Comparison of ENCODE assay signal across 17 cellular contexts in the genomic region with DNA sequence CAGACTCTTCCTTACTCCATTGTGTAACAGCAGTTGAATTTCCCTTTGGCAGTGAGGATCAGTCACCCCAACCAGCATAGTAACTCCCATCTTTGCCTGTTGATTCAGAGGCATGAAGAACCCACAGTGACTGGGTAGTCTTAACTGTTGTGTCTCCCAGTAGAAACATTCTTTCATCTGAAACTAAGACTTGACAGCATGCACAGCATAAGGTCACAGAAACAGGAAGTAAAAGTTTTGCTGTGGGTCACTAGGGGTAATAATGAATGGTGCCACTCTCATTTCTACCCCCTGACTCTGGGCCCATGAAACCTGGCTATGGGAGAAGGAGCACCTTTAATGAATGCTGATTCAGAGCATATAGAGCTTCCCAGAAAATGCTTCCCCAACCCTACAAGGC. TPM values are rescaled to one million over a fixed set of nuclear protein-coding genes. Genes with fewer than 3 reads are reported as not detected.
A peak's percentile ranks its signal among the peaks of the same experiment; 100 is the strongest.
DNase-seq lines count a peak whose midpoint lies in the region; ATAC-seq, FAIRE-seq and TF ChIP-seq lines count a peak whose summit lies in the region.
"Had no signal": no experiment of that assay in that cellular context is flagged by ENCODE, and none has a peak within 500 bp of the region (broad histone marks: within the 10 kb centered on the region; RNA-seq: fewer than 3 reads in every experiment).

No MANE protein-coding gene starts in this region.

- H3K4me1 Mint-ChIP-seq in stimulated activated effector memory CD8-positive, alpha-beta T cell treated with anti-CD3 and anti-CD28 coated beads, Interleukin-12 subunit alpha, Interleukin-12 subunit beta, amount 100 ng/mL, for 72 hours = peaks cover 8% of the 10 kb centered on the region
- peaks cover 20% of the 10 kb centered on the region for H3K4me1 Mint-ChIP-seq in glutamatergic neuron (ENCODE audit: low read depth, unreplicated experiment)

- no peak for TF ChIP-seq RAD21 in HepG2 (CRISPR knock-in tag; IDR thresholded peaks at IDR 0.05)

- no TSS peak for BruUV-seq in HepG2 (replicated peaks; lab: Mats Ljungman, UMichigan)

- H3K79me2 ChIP-seq in HepG2 (ENCODE audit: insufficient read depth, low read length) = no peaks in the 10 kb centered on the region

- H3K9ac ChIP-seq in HepG2 (ENCODE audit: insufficient read depth, low read depth, low read length) = no peak overlapping the region

- H2AFZ ChIP-seq in HepG2 (ENCODE audit: low read length) = no peak overlapping the region

- in situ Hi-C loops in HepG2 (cut with HindIII; ENCODE audit: extremely low pct_ligation_motif_present, low pct_unique_long_range_greater_than_20kb) = no loop called here

- no peak for TF ChIP-seq POLR2A in GM12891 (IDR thresholded peaks at IDR 0.05; ENCODE audit: low read depth, low read length)
- TF ChIP-seq POLR2A in HepG2 (IDR thresholded peaks at IDR 0.05; ENCODE audit: insufficient read depth in 1 of 2, low read depth in 2 of 2, low read length in 2 of 2) = no peak

- H3K4me3 Mint-ChIP-seq in stimulated activated effector memory CD8-positive, alpha-beta T cell treated with anti-CD3 and anti-CD28 coated beads, Interleukin-12 subunit alpha, Interleukin-12 subunit beta, amount 100 ng/mL, for 72 hours = no peak overlapping the region
- no peak overlapping the region for H3K4me3 Mint-ChIP-seq in glutamatergic neuron (ENCODE audit: unreplicated experiment)
- H3K4me3 Mint-ChIP-seq: IgD-negative memory B cell; stimulated activated naive CD8-positive, alpha-beta T cell treated with anti-CD3 and anti-CD28 coated beads, Interleukin-15, Interleukin-2, amounts not matched to agents 100 ng/mL and 50 ng/mL, for 24 hours had no signal

- no peak overlapping the region for H3K27ac ChIP-seq in HepG2 (ENCODE audit: extremely low read length, insufficient read depth, low read length)
- H3K27ac ChIP-seq: RWPE1 had no signal

- H3K27ac Mint-ChIP-seq in stimulated activated effector memory CD8-positive, alpha-beta T cell treated with anti-CD3 and anti-CD28 coated beads, Interleukin-12 subunit alpha, Interleukin-12 subunit beta, amount 100 ng/mL, for 72 hours = no peak overlapping the region
- H3K27ac Mint-ChIP-seq in glutamatergic neuron (ENCODE audit: unreplicated experiment) = no peak overlapping the region
- H3K27ac Mint-ChIP-seq: IgD-negative memory B cell; stimulated activated naive CD8-positive, alpha-beta T cell treated with anti-CD3 and anti-CD28 coated beads, Interleukin-15, Interleukin-2, amounts not matched to agents 100 ng/mL and 50 ng/mL, for 24 hours had no signal

- H3K36me3 ChIP-seq in HepG2 (replicated peaks in 1 of 2; ENCODE audit: control insufficient read depth in 1 of 2, insufficient read depth in 2 of 2, low read length in 2 of 2) = no peaks in the 10 kb centered on the region

- no peak for DNase-seq in GM12891 (ENCODE audit: insufficient read length, low spot score)
- DNase-seq in stimulated activated effector memory CD8-positive, alpha-beta T cell treated with anti-CD3 and anti-CD28 coated beads, Interleukin-12 subunit alpha, Interleukin-12 subunit beta, amount 100 ng/mL, for 72 hours (ENCODE audit: low spot score in 2 of 2) = no peak
- DNase-seq in HepG2 (ENCODE audit: low spot score) = no peak
- no peak for DNase-seq in DMS53 (lab: John Stamatoyannopoulos, UW)
- no peak for DNase-seq in glutamatergic neuron
- DNase-seq: activated CD8-positive, alpha-beta memory T cell treated with anti-CD3 and anti-CD28 coated beads, Interleukin-2, amount 50 U/mL, for 48 hours; amygdala; DND-41; nucleus accumbens had no signal

- H4K20me1 ChIP-seq in HepG2 (ENCODE audit: insufficient read depth, low read length) = no peaks in the 10 kb centered on the region

- TF ChIP-seq EP300 in HepG2 (IDR thresholded peaks at IDR 0.05; ENCODE audit: low read depth in 2 of 2, low read length in 2 of 2) = no peak
- TF ChIP-seq EP300 in HepG2 (CRISPR knock-in tag; IDR thresholded peaks at IDR 0.05; ENCODE audit: borderline replicate concordance) = no peak

- no peaks in the 10 kb centered on the region for H3K36me3 Mint-ChIP-seq in stimulated activated effector memory CD8-positive, alpha-beta T cell treated with anti-CD3 and anti-CD28 coated beads, Interleukin-12 subunit alpha, Interleukin-12 subunit beta, amount 100 ng/mL, for 72 hours
- peaks cover 29% of the 10 kb centered on the region for H3K36me3 Mint-ChIP-seq in glutamatergic neuron (ENCODE audit: unreplicated experiment)

- peak; percentile 63 for ATAC-seq in GM19372 (IDR thresholded peaks at IDR 0.05; ENCODE audit: low read depth, unreplicated experiment)
- ATAC-seq in HG02678 (IDR thresholded peaks at IDR 0.05; ENCODE audit: unreplicated experiment) = peak; percentile 74
- peak; percentile 58 for ATAC-seq in HG03432 (IDR thresholded peaks at IDR 0.05; ENCODE audit: unreplicated experiment)
- no peak for ATAC-seq in stimulated activated effector memory CD8-positive, alpha-beta T cell treated with anti-CD3 and anti-CD28 coated beads, Interleukin-12 subunit alpha, Interleukin-12 subunit beta, amount 100 ng/mL, for 72 hours
- ATAC-seq in HepG2 = no peak

- POLR2A ChIA-PET in HepG2 (lab: Yijun Ruan, JAX) = no interaction called here

- peak; percentile 87 for FAIRE-seq in GM12891 (lab: Jason Lieb, UNC)
- no peak for FAIRE-seq in HepG2 (lab: Jason Lieb, UNC)

- peaks cover 0 to 5% of the 10 kb centered on the region in 2 experiments; a peak in 1 of 5 replicates for H3K27me3 ChIP-seq in HepG2 (ENCODE audit: control insufficient read depth in 1 of 2, insufficient read depth in 2 of 2, low read length in 2 of 2)

- H3K4me3 ChIP-seq in HepG2 (replicated peaks in 1 of 3; ENCODE audit: insufficient read depth in 1 of 3, low read depth in 2 of 3, low read length in 3 of 3) = no peak overlapping the region

- H3K9me3 Mint-ChIP-seq in stimulated activated effector memory CD8-positive, alpha-beta T cell treated with anti-CD3 and anti-CD28 coated beads, Interleukin-12 subunit alpha, Interleukin-12 subunit beta, amount 100 ng/mL, for 72 hours = no peaks in the 10 kb centered on the region
- H3K9me3 Mint-ChIP-seq in glutamatergic neuron (ENCODE audit: unreplicated experiment) = peaks cover 8% of the 10 kb centered on the region

- H3K4me1 ChIP-seq in HepG2 (ENCODE audit: insufficient read depth, low read length) = no peaks in the 10 kb centered on the region; the same call in 1 of the 2 replicates

- TF ChIP-seq CTCF in HepG2 (CRISPR knock-in tag; IDR thresholded peaks at IDR 0.05) = no peak
- TF ChIP-seq CTCF in glutamatergic neuron (IDR thresholded peaks at IDR 0.05; ENCODE audit: partially characterized antibody, unreplicated experiment) = no peak

- H3K27me3 Mint-ChIP-seq in glutamatergic neuron (ENCODE audit: unreplicated experiment) = peaks cover 4% of the 10 kb centered on the region
- H3K27me3 Mint-ChIP-seq: IgD-negative memory B cell had no signal

- H3K4me2 ChIP-seq in HepG2 (ENCODE audit: low read depth, low read length) = no peak overlapping the region

- CTCF ChIA-PET in HepG2 (lab: Yijun Ruan, JAX; ENCODE audit: low intra/inter-chr PET ratio, low total read pairs) = no interaction called here

- H3K9me3 ChIP-seq in HepG2 (ENCODE audit: low read length) = no peaks in the 10 kb centered on the region

- intact Hi-C loops in HepG2 (cut with micrococcal nuclease; ENCODE audit: unreplicated experiment) = no loop called here

RNA-seq across cellular contexts. Expression of a gene that starts 8.3 kb away (rescaled TPM):
- polyA plus RNA-seq in GM12891 (2012; ENCODE audit: low read depth, missing spikeins) = 1.2 TPM
- total RNA-seq in HepG2 (2016; rRNA removed; fragmentation: Illumina TruSeq; extraction: Trizol) = 0.76 and 1.3 TPM in 2 replicates
- not detected in 2 replicates for total RNA-seq in HepG2 (2016; cell fraction: cytosol; rRNA removed; fragmentation: Illumina TruSeq; extraction: Trizol; ENCODE audit: low read depth)
- total RNA-seq in HepG2 (2016; cell fraction: insoluble cytoplasmic fraction; rRNA removed; fragmentation: Illumina TruSeq; extraction: Trizol) = 0.77 and 1.4 TPM in 2 replicates
- total RNA-seq in HepG2 (2016; cell fraction: membrane; rRNA removed; fragmentation: Illumina TruSeq; extraction: Trizol) = 0.22 and 0.38 TPM in 2 replicates
- 2.2 and 3.2 TPM in 2 replicates for total RNA-seq in HepG2 (2016; cell fraction: nucleus; rRNA removed; fragmentation: Illumina TruSeq; extraction: Trizol)
- polyA plus RNA-seq in HepG2 (2011; rRNA removed) = 0.27 and 0.45 TPM in 2 replicates
- polyA plus RNA-seq in HepG2 (2011; cell fraction: cytosol; rRNA removed) = 0.17 TPM in 2 replicates
- polyA plus RNA-seq in HepG2 (2011; cell fraction: nucleus; rRNA removed) = 0.58 and 1.5 TPM in 2 replicates
- polyA plus RNA-seq in HepG2 (2012) = 0.16 and 0.21 TPM in 2 replicates
- polyA plus RNA-seq in HepG2 (2016; cell fraction: cytosol; fragmentation: Illumina TruSeq; extraction: Trizol; ENCODE audit: low read depth) = not detected in 2 replicates
- 0.44 and 0.58 TPM in 2 replicates for polyA plus RNA-seq in HepG2 (2016; cell fraction: insoluble cytoplasmic fraction; fragmentation: Illumina TruSeq; extraction: Trizol; ENCODE audit: low read depth)
- polyA plus RNA-seq in HepG2 (2016; cell fraction: membrane; fragmentation: Illumina TruSeq; extraction: Trizol; ENCODE audit: low read depth) = 0.09 and 0.22 TPM in 2 replicates
- polyA plus RNA-seq in HepG2 (2016; cell fraction: nucleus; fragmentation: Illumina TruSeq; extraction: Trizol; ENCODE audit: insufficient read depth, low read depth) = 1.5 and 2.0 TPM in 2 replicates
- 1.4 TPM in 1 of 2 replicates, not detected in the other for polyA minus RNA-seq in HepG2 (2011; rRNA and poly(A)+ RNA removed; ENCODE audit: low replicate concordance)
- polyA minus RNA-seq in HepG2 (2011; cell fraction: cytosol; rRNA and poly(A)+ RNA removed) = 0.20 TPM in 1 of 2 replicates, not detected in the other
- 2.0 and 2.2 TPM in 2 replicates for polyA minus RNA-seq in HepG2 (2011; cell fraction: nucleus; rRNA and poly(A)+ RNA removed)
- total RNA-seq in glutamatergic neuron (ENCODE audit: unreplicated experiment) = 1.6 TPM
- polyA plus RNA-seq: AG04450, IgD-negative memory B cell, liver had no signal

RNA-seq across cellular contexts. Expression of a gene that starts 23.6 kb away (rescaled TPM):
- polyA plus RNA-seq in GM12891 (2012; ENCODE audit: low read depth, missing spikeins) = 18.5 TPM
- total RNA-seq in HepG2 (2016; rRNA removed; fragmentation: Illumina TruSeq; extraction: Trizol) = 47.3 and 64.5 TPM in 2 replicates
- 38.1 and 43.3 TPM in 2 replicates for total RNA-seq in HepG2 (2016; cell fraction: cytosol; rRNA removed; fragmentation: Illumina TruSeq; extraction: Trizol; ENCODE audit: low read depth)
- 52.5 and 69.3 TPM in 2 replicates for total RNA-seq in HepG2 (2016; cell fraction: insoluble cytoplasmic fraction; rRNA removed; fragmentation: Illumina TruSeq; extraction: Trizol)
- total RNA-seq in HepG2 (2016; cell fraction: membrane; rRNA removed; fragmentation: Illumina TruSeq; extraction: Trizol) = 40.8 and 50.0 TPM in 2 replicates
- total RNA-seq in HepG2 (2016; cell fraction: nucleus; rRNA removed; fragmentation: Illumina TruSeq; extraction: Trizol) = 47.3 and 50.1 TPM in 2 replicates
- polyA plus RNA-seq in HepG2 (2011; rRNA removed) = 28.9 and 41.6 TPM in 2 replicates
- 20.5 and 25.1 TPM in 2 replicates for polyA plus RNA-seq in HepG2 (2011; cell fraction: cytosol; rRNA removed)
- polyA plus RNA-seq in HepG2 (2011; cell fraction: nucleus; rRNA removed) = 23.9 and 28.6 TPM in 2 replicates
- polyA plus RNA-seq in HepG2 (2012) = 27.8 and 29.2 TPM in 2 replicates
- 7.5 and 9.5 TPM in 2 replicates for polyA plus RNA-seq in HepG2 (2016; cell fraction: cytosol; fragmentation: Illumina TruSeq; extraction: Trizol; ENCODE audit: low read depth)
- 48.2 and 48.3 TPM in 2 replicates for polyA plus RNA-seq in HepG2 (2016; cell fraction: insoluble cytoplasmic fraction; fragmentation: Illumina TruSeq; extraction: Trizol; ENCODE audit: low read depth)
- 18.9 and 25.1 TPM in 2 replicates for polyA plus RNA-seq in HepG2 (2016; cell fraction: membrane; fragmentation: Illumina TruSeq; extraction: Trizol; ENCODE audit: low read depth)
- 49.0 and 52.9 TPM in 2 replicates for polyA plus RNA-seq in HepG2 (2016; cell fraction: nucleus; fragmentation: Illumina TruSeq; extraction: Trizol; ENCODE audit: insufficient read depth, low read depth)
- polyA minus RNA-seq in HepG2 (2011; rRNA and poly(A)+ RNA removed; ENCODE audit: low replicate concordance) = 13.2 and 15.2 TPM in 2 replicates
- polyA minus RNA-seq in HepG2 (2011; cell fraction: cytosol; rRNA and poly(A)+ RNA removed) = 20.2 and 27.6 TPM in 2 replicates
- 79.8 and 93.3 TPM in 2 replicates for polyA minus RNA-seq in HepG2 (2011; cell fraction: nucleus; rRNA and poly(A)+ RNA removed)
- 317 TPM for total RNA-seq in glutamatergic neuron (ENCODE audit: unreplicated experiment)

Comparison
In these comparisons a context has a peak if more than half of its experiments do, and no peak if none do; other contexts are left out.
1. ATAC-seq: peak in GM19372 (single experiment), HG02678 (single experiment) and HG03432 (single experiment); none in stimulated activated effector memory CD8-positive, alpha-beta T cell treated with anti-CD3 and anti-CD28 coated beads, Interleukin-12 subunit alpha, Interleukin-12 subunit beta, amount 100 ng/mL, for 72 hours (single experiment) and HepG2 (single experiment).